ENCODE assay signal across 7 cellular contexts in the genomic region with DNA sequence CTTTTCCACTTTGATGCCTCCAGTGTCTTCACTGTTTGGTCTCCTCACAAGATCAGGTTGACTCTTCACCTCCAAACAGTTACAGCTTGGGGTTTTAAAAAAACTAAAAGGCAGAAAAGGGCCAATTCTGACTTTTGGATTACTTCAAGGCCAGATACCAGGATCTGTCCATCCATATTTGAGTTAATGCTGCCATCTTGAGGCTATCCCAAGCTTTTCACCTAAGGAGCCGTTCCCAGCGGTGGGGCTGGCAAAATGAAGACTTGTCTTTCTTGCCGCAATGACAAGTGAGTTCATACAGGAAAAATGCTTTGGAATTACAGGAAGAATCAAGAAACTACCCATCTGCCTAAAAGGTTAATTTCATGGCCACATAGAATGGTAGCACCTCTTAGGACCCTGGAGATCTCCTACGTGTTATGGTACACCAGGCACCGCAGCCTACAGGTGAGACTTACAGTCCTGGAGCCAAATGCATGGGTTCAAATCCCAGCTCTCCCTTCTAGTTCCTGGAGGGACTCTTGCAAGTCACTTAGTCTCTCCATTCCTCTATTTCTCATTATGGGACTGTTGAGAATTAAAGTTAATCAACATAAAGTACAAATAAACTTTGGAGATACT. TPM values are rescaled to one million over a fixed set of nuclear protein-coding genes. Genes with fewer than 3 reads are reported as not detected.
A peak's percentile ranks its signal among the peaks of the same experiment; 100 is the strongest.
DNase-seq lines count a peak whose midpoint lies in the region; ATAC-seq and TF ChIP-seq lines count a peak whose summit lies in the region.

No MANE protein-coding gene starts in this region.

- no peaks in the 10 kb centered on the region for H4K20me1 ChIP-seq in DOHH2 (ENCODE audit: control insufficient read depth, insufficient read depth, low read depth, low read length)

- no peaks in the 10 kb centered on the region for H3K9me3 ChIP-seq in DOHH2 (ENCODE audit: control insufficient read depth, insufficient read depth, low read length)
- H3K9me3 ChIP-seq in WERI-Rb-1 (ENCODE audit: severe bottlenecking) = no peaks in the 10 kb centered on the region
- H3K9me3 ChIP-seq in heart right ventricle = no peaks in the 10 kb centered on the region

- DNase-seq in M059J (ENCODE audit: low read depth) (peak; percentile 67), WERI-Rb-1 (peak; percentile 29), heart right ventricle (peak in 1 of 2 donors; percentile 24), retina (peak; percentile 55), activated gamma-delta T cell treated with Interleukin-2 at 50 U/mL for 16 hours (no peak)

- peak; percentile 57 for TF ChIP-seq CTCF in DOHH2 (IDR thresholded peaks at IDR 0.05; ENCODE audit: low read depth, low read length, poor library complexity, severe bottlenecking)
- TF ChIP-seq CTCF in WERI-Rb-1 (IDR thresholded peaks at IDR 0.05; ENCODE audit: low read depth, low read length) = peak; percentile 62
- TF ChIP-seq CTCF in heart right ventricle (IDR thresholded peaks at IDR 0.05) = peak; percentile 39 to 76 (median 67)

- no peaks in the 10 kb centered on the region for H3K79me2 ChIP-seq in DOHH2 (ENCODE audit: control insufficient read depth, low read length)

- H3K4me3 ChIP-seq in DOHH2 (ENCODE audit: low read length) (no peak overlapping the region), WERI-Rb-1 (ENCODE audit: low read depth, low read length) (no peak overlapping the region), heart right ventricle (no peak overlapping the region)

- no peak overlapping the region for H3K4me2 ChIP-seq in DOHH2 (ENCODE audit: low read length)

- no peaks in the 10 kb centered on the region for H3K9me2 ChIP-seq in DOHH2 (replicated peaks; ENCODE audit: control insufficient read depth, low read length)

- 28 to 29% methylated on average over 5 of the region's 5 CpGs for WGBS in heart right ventricle, 2 donors

- H3K4me1 ChIP-seq in DOHH2 (ENCODE audit: control insufficient read depth, low read length) (no peaks in the 10 kb centered on the region), heart right ventricle (peaks cover 0 to 3% (median 0%) of the 10 kb centered on the region in 9 donors)

- H3K36me3 ChIP-seq in DOHH2 (ENCODE audit: control insufficient read depth, low read length) (no peaks in the 10 kb centered on the region), WERI-Rb-1 (no peaks in the 10 kb centered on the region), heart right ventricle (no peaks in the 10 kb centered on the region)

- no peaks in the 10 kb centered on the region for H3F3A ChIP-seq in DOHH2 (ENCODE audit: control insufficient read depth, insufficient read depth)

- peak; percentile 82 for ATAC-seq in GM19395 (IDR thresholded peaks at IDR 0.05; ENCODE audit: unreplicated experiment)
- ATAC-seq in heart right ventricle = peak in 7 of 8 donors; percentile 63 to 82 (median 68)

- intact Hi-C loops in heart right ventricle (cut with DNase I) = loop anchor here in 8 of 10 donors (5.0 to 10.0 kb wide), 11 partner anchors 679 to 1059 kb away; partner anchors contain the start of genes BTBD18 (in 1 of the 8), RTN4RL2 (in 1 of the 8), SELENOH (in 1 of the 8) and UBE2L6 (in 1 of the 8)

- H3K27ac ChIP-seq in DOHH2 (ENCODE audit: low read depth, low read length) (no peak overlapping the region), WERI-Rb-1 (no peak overlapping the region), heart right ventricle (no peak overlapping the region)

- H3K27me3 ChIP-seq in DOHH2 (ENCODE audit: control insufficient read depth, low read length) (peaks cover 3% of the 10 kb centered on the region; the same call in 1 of the 2 replicates), WERI-Rb-1 (ENCODE audit: insufficient read depth, low read depth, severe bottlenecking) (peaks cover 71% of the 10 kb centered on the region), heart right ventricle (peaks cover 0 to 19% (median 3%) of the 10 kb centered on the region in 7 donors)

RNA-seq across cellular contexts. Expression of gene OR5B21, which starts 6.0 kb away (rescaled TPM):
- total RNA-seq in M059J (2014; rRNA removed; shearing (Covaris generic)) = not detected in 2 replicates
- not detected for total RNA-seq in heart right ventricle
- not detected for polyA plus RNA-seq in heart right ventricle
